Comparison of ENCODE assay signal across 34 cellular contexts in the genomic region with DNA sequence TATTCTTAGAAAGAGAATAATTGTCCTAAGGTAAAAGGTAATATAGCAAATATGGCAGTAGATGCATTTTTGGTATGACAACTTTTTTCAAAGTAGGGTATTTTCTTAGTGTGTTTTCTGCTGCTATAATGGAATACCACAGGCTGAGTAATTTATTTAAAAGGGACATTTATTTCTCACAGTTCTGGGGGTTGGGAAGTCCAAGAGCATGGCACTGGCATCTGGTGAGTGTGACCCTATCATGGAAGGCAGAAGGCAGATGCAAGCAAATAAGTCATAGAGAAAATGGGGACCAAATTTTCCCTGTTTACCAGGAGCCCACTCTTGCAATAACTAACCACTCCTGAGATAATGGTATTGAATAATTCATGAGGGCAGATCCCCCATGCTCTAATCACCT.
"Had no signal": no experiment of that assay in that cellular context is flagged by ENCODE, and none has a peak within 500 bp of the region (broad histone marks: within the 10 kb centered on the region; RNA-seq: fewer than 3 reads in every experiment).

No MANE protein-coding gene starts in this region.

- H3K27me3 ChIP-seq: MG63 had no signal

- H3K36me3 ChIP-seq: MG63 had no signal

- DNase-seq: Karpas-422, Kasumi-1, MG63, MM.1S, MV-4-11, NCI-H1048, NCI-H1092, NCI-H1092 treated with DMSO at 0.1 percent for 48 hours, NCI-H1105, NCI-H1105 treated with DMSO at 0.1 percent for 48 hours, NCI-H1417, NCI-H1417 treated with DMSO at 0.1 percent for 48 hours, NCI-H1436, NCI-H1436 treated with DMSO at 0.1 percent for 48 hours, NCI-H146, NCI-H1694, NCI-H1694 treated with DMSO at 0.1 percent for 48 hours, NCI-H187, NCI-H187 treated with DMSO at 0.1 percent for 48 hours, NCI-H1930, NCI-H2029, NCI-H2029 treated with DMSO at 0.1 percent for 48 hours, NCI-H2081, NCI-H2081 treated with DMSO at 0.1 percent for 48 hours, NCI-H2107, NCI-H2171, NCI-H2171 treated with DMSO at 0.1 percent for 48 hours, NCI-H2227 treated with DMSO at 0.1 percent for 48 hours, NCI-H226, NCI-H345, NCI-H446, NCI-H446 treated with DMSO at 0.1 percent for 48 hours, NCI-H510A, NCI-H510A treated with DMSO at 0.1 percent for 48 hours had no signal

- H3K4me3 ChIP-seq: MG63 had no signal

- H3K9me3 ChIP-seq: MG63 had no signal
